In the genomic region with DNA sequence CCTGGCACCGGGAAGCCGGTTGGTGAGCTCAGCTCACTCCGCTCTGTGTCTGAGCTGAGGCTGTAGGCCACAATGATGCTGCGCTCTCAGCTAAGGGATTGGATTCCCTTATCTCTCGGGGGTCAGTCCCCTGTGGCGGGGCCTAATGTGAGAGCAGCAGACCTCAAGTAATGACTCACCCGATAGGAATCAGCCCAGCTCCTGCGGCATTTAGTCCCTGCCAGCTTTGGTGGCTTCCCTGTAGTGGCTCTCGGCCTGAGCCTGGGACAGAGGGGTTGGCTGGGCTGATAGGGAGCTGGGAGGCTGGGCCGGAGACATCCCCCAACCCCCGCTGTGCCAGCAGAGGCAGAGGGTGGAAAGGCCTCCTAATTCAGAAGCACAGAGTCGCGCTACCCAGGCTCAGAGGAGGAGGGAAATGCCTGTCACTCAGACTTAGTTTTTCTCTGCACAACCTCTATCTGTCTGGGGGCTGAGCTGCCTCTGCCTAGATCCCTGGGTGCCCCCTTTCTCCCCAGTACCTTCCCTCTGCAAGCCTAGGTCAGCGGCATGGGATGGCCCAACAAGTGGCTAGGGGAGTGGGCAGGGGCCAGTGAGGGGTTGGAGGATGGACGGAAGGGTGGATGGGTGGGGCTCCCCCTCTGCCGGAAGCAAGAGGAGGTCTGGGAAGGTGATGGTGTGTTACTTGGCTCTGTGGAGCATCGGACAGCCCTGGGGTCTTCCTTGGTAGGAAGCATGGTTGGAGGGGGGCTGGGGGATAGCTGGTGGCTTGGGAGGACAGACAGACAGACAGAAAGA, we compare ENCODE assay signal across 10 cellular contexts.
A peak's percentile ranks its signal among the peaks of the same experiment; 100 is the strongest.
DNase-seq lines count a peak whose midpoint lies in the region; ATAC-seq, FAIRE-seq and TF ChIP-seq lines count a peak whose summit lies in the region.
"Had no signal": no experiment of that assay in that cellular context is flagged by ENCODE, and none has a peak within 500 bp of the region (broad histone marks: within the 10 kb centered on the region; RNA-seq: fewer than 3 reads in every experiment).

No MANE protein-coding gene starts in this region.

- peaks cover 5% of the 10 kb centered on the region for H3K27me3 ChIP-seq in osteoblast (ENCODE audit: insufficient read depth, low read length)

- peak; percentile 28 for DNase-seq in GOT3 (lab: John Stamatoyannopoulos, UW)
- DNase-seq in RCC 7860 (ENCODE audit: low spot score), result peak; percentile 98
- DNase-seq in fibroblast of peridontal ligament (ENCODE audit: extremely low read depth), result peak; percentile 7
- DNase-seq in osteoblast (ENCODE audit: insufficient read length, low spot score, missing footprints), result peak; percentile 95
- no peak for DNase-seq in HuH-7 (ENCODE audit: low spot score)
- DNase-seq: KG1, T-cell had no signal

- H3K9me3 ChIP-seq in osteoblast (ENCODE audit: low read depth, low read length), result no peaks in the 10 kb centered on the region

- ATAC-seq in GM19324 (IDR thresholded peaks at IDR 0.05; ENCODE audit: low FRiP score, unreplicated experiment), result no peak
- no peak for ATAC-seq in GM19467 (IDR thresholded peaks at IDR 0.05; ENCODE audit: unreplicated experiment)
- no peak for ATAC-seq in HG02759 (IDR thresholded peaks at IDR 0.05; ENCODE audit: unreplicated experiment)
- ATAC-seq: T-cell had no signal

- no peak overlapping the region for H3K4me2 ChIP-seq in osteoblast (ENCODE audit: insufficient read depth, low read length)

- H3K79me2 ChIP-seq in osteoblast (ENCODE audit: insufficient read depth, low read length), result no peaks in the 10 kb centered on the region

- TF ChIP-seq CTCF in osteoblast (IDR thresholded peaks at IDR 0.05; ENCODE audit: extremely low read depth, low read depth, low read length), result no peak

- no peaks in the 10 kb centered on the region for H4K20me1 ChIP-seq in osteoblast (ENCODE audit: insufficient read depth, low read length)

- H2AFZ ChIP-seq in osteoblast (ENCODE audit: low read length), result no peak overlapping the region

- FAIRE-seq in RCC 7860 (lab: Jason Lieb, UNC), result peak; percentile 92

- no peak overlapping the region for H3K27ac ChIP-seq in osteoblast (ENCODE audit: low read depth, low read length)

- H3K4me3 ChIP-seq in osteoblast (ENCODE audit: insufficient read depth, low read length), result no peak overlapping the region

- H3K36me3 ChIP-seq in osteoblast (ENCODE audit: insufficient read depth, low read length), result no peaks in the 10 kb centered on the region

- H3K4me1 ChIP-seq in osteoblast (ENCODE audit: insufficient read depth, low read length), result no peaks in the 10 kb centered on the region
